In genomic region chr1:175200626-175201025, GRCh38 we compare ENCODE assay signal across 13 cellular contexts. TPM values are rescaled to one million over a fixed set of nuclear protein-coding genes. Genes with fewer than 3 reads are reported as not detected.
DNase-seq lines count a peak whose midpoint lies in the region; ATAC-seq and TF ChIP-seq lines count a peak whose summit lies in the region.
"Had no signal": no experiment of that assay in that cellular context is flagged by ENCODE, and none has a peak within 500 bp of the region (broad histone marks: within the 10 kb centered on the region; RNA-seq: fewer than 3 reads in every experiment).

No MANE protein-coding gene starts in this region.

- ATAC-seq in GM21619 (IDR thresholded peaks at IDR 0.05; ENCODE audit: unreplicated experiment) = no peak
- no peak for ATAC-seq in GM18502 (IDR thresholded peaks at IDR 0.05; ENCODE audit: poor library complexity, unreplicated experiment)

- TF ChIP-seq CTCF in fibroblast of lung (conservative IDR thresholded peaks at IDR 0.05 in 1 of 2, IDR thresholded peaks at IDR 0.05 in 1 of 2; ENCODE audit: low read depth in 1 of 2, low read length in 2 of 2) = no peak

- DNase-seq in NCI-H69 (lab: John Stamatoyannopoulos, UW) = peak; percentile 17
- DNase-seq in fibroblast of lung (ENCODE audit: low read depth in 2 of 2) = no peak
- no peak for DNase-seq in DMS153 treated with DMSO at 0.1 percent for 48 hours (lab: John Stamatoyannopoulos, UW; ENCODE audit: unreplicated experiment)
- no peak for DNase-seq in NCI-H345 treated with DMSO at 0.1 percent for 48 hours (lab: John Stamatoyannopoulos, UW; ENCODE audit: unreplicated experiment)
- DNase-seq: activated B cell treated with CpG ODN at 0.5 μM for 24 hours; activated gamma-delta T cell treated with Interleukin-2 at 50 U/mL for 16 hours; Karpas-422; NCI-H1436; stimulated activated CD4-positive, alpha-beta T cell treated with anti-CD3 and anti-CD28 coated beads, Interleukin-12 subunit alpha, Interleukin-12 subunit beta, amount 100 ng/mL, for 4 hours had no signal

- H3K27ac ChIP-seq in fibroblast of lung (ENCODE audit: insufficient read depth, low read length) = no peak overlapping the region
- peak overlapping the region; percentile 4 to 36 for H3K27ac ChIP-seq in mucosa of rectum (ENCODE audit: low read depth in 2 of 2, low read length in 2 of 2)
- peak overlapping the region; percentile 52 for H3K27ac ChIP-seq in temporal lobe (ENCODE audit: low read depth, low read length)

- no peaks in the 10 kb centered on the region for H4K20me1 ChIP-seq in fibroblast of lung (ENCODE audit: control insufficient read depth, extremely low read depth, insufficient read depth, low read length)

- H3K79me2 ChIP-seq in fibroblast of lung (ENCODE audit: control insufficient read depth, insufficient read depth, low read length) = no peaks in the 10 kb centered on the region

- no peak overlapping the region for H3K9ac ChIP-seq in fibroblast of lung (ENCODE audit: insufficient read depth, low read length)
- no peak overlapping the region for H3K9ac ChIP-seq in mucosa of rectum (ENCODE audit: low read depth in 1 of 2, low read length in 2 of 2)

- H3K4me3 ChIP-seq in fibroblast of lung (replicated peaks in 1 of 4; ENCODE audit: control extremely low read depth in 1 of 4, insufficient read depth in 1 of 4, low read depth in 3 of 4, low read length in 4 of 4) (no peak overlapping the region), mucosa of rectum (ENCODE audit: low read length in 2 of 2) (no peak overlapping the region)

- H3K9me3 ChIP-seq in fibroblast of lung (ENCODE audit: control insufficient read depth, insufficient read depth, low read depth, low read length) (no peaks in the 10 kb centered on the region), mucosa of rectum (ENCODE audit: control insufficient read depth in 2 of 2, low read length in 2 of 2) (no peaks in the 10 kb centered on the region)

- no peaks in the 10 kb centered on the region for H3K36me3 ChIP-seq in fibroblast of lung (ENCODE audit: control insufficient read depth, insufficient read depth, low read length)
- H3K36me3 ChIP-seq in mucosa of rectum (ENCODE audit: control insufficient read depth in 2 of 2, insufficient read depth in 2 of 2, low read length in 2 of 2) = no peaks in the 10 kb centered on the region

- no peak overlapping the region for H2AFZ ChIP-seq in fibroblast of lung (ENCODE audit: low read length)

- H3K4me2 ChIP-seq in fibroblast of lung (ENCODE audit: extremely low read depth, insufficient read depth, low read length) = peak overlapping the region; percentile 62

- H3K4me1 ChIP-seq in fibroblast of lung (ENCODE audit: control insufficient read depth, extremely low read depth, insufficient read depth, low read length) (peaks cover 4% of the 10 kb centered on the region), mucosa of rectum (ENCODE audit: control insufficient read depth in 2 of 2, insufficient read depth in 2 of 2, low read length in 2 of 2) (no peaks in the 10 kb centered on the region)

- H3K27me3 ChIP-seq in fibroblast of lung (ENCODE audit: control insufficient read depth, insufficient read depth, low read length) (no peaks in the 10 kb centered on the region), mucosa of rectum (ENCODE audit: control insufficient read depth in 2 of 2, insufficient read depth in 2 of 2, low read length in 2 of 2) (no peaks in the 10 kb centered on the region)

RNA-seq across cellular contexts. Expression of gene KIAA0040, which starts 8.1 kb away (rescaled TPM):
- total RNA-seq in fibroblast of lung = under 0.01 and 0.17 TPM in 2 replicates
- polyA plus RNA-seq in fibroblast of lung = 0.18 and 24.7 TPM in 2 replicates
- polyA plus RNA-seq in fibroblast of lung (2012) = 0.10 and 10.9 TPM in 2 replicates
- polyA minus RNA-seq in fibroblast of lung (ENCODE audit: low replicate concordance) = 0.30 and 9.5 TPM in 2 replicates
- total RNA-seq in temporal lobe = 1.5 TPM
